Comparison of ENCODE assay signal across 10 cellular contexts in the genomic region with DNA sequence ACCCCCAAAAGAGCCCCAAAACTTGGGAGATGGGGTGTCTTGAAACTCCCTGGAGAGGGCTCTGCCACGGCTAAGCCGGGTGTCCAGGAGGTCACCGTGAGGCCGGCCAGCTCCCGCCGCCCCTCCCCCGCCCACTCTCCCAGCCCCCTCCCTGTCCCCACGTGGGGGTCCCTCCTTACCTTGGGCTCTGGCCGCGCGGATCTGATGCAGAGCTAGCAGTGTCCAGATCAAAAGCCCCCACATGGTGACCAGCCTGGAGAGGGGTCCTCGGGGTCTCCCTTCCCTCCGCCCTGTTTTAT. TPM values are rescaled to one million over a fixed set of nuclear protein-coding genes. Genes with fewer than 3 reads are reported as not detected.
DNase-seq lines count a peak whose midpoint lies in the region; ATAC-seq and TF ChIP-seq lines count a peak whose summit lies in the region.
"Had no signal": no experiment of that assay in that cellular context is flagged by ENCODE, and none has a peak within 500 bp of the region (broad histone marks: within the 10 kb centered on the region; RNA-seq: fewer than 3 reads in every experiment).

No MANE protein-coding gene starts in this region.

- H3K4me3 ChIP-seq in DND-41 (ENCODE audit: low read depth in 1 of 2, low read length in 2 of 2) (peak overlapping the region in 1 of 2 experiments; percentile 50; a peak in 2 of 4 replicates), hepatocyte (peak overlapping the region; percentile 70)

- peaks cover 41% of the 10 kb centered on the region for H3K27me3 Mint-ChIP-seq in T-helper 17 cell

- no peak overlapping the region for H2AFZ ChIP-seq in DND-41 (ENCODE audit: low read depth, low read length)
- H2AFZ ChIP-seq in hepatocyte, result no peak overlapping the region

- H3K36me3 Mint-ChIP-seq in T-helper 17 cell (ENCODE audit: low read depth), result no peaks in the 10 kb centered on the region

- H3K4me1 Mint-ChIP-seq in T-helper 17 cell, result peaks cover 15% of the 10 kb centered on the region

- TF ChIP-seq CTCF in DND-41 (IDR thresholded peaks at IDR 0.05; ENCODE audit: borderline replicate concordance, extremely low read depth, low read length, poor library complexity, severe bottlenecking) (no peak), hepatocyte (IDR thresholded peaks at IDR 0.05; ENCODE audit: poor library complexity) (no peak)

- no peak overlapping the region for H3K27ac Mint-ChIP-seq in T-helper 17 cell

- intact Hi-C loops in sciatic nerve (cut with DNase I), result no loop called here

- no peaks in the 10 kb centered on the region for H4K20me1 ChIP-seq in DND-41 (ENCODE audit: insufficient read depth, low read length)
- no peaks in the 10 kb centered on the region for H4K20me1 ChIP-seq in hepatocyte (ENCODE audit: insufficient read depth, poor library complexity, severe bottlenecking)

- H3K36me3 ChIP-seq in DND-41 (ENCODE audit: insufficient read depth, low read length) (no peaks in the 10 kb centered on the region), hepatocyte (replicated peaks; ENCODE audit: insufficient read depth, low read depth) (no peaks in the 10 kb centered on the region)
- H3K36me3 ChIP-seq: pancreas had no signal

- peaks cover 22% of the 10 kb centered on the region; the same call in 1 of the 2 replicates for H3K4me1 ChIP-seq in DND-41 (ENCODE audit: insufficient read depth, low read length)
- H3K4me1 ChIP-seq in hepatocyte (ENCODE audit: insufficient read depth), result peaks cover 16% of the 10 kb centered on the region

- H3K9me3 ChIP-seq in DND-41 (ENCODE audit: insufficient read depth, low read length, severe bottlenecking) (no peaks in the 10 kb centered on the region), T-helper 17 cell (ENCODE audit: control insufficient read depth, low read length, poor library complexity, severe bottlenecking) (no peaks in the 10 kb centered on the region), hepatocyte (ENCODE audit: low read depth) (no peaks in the 10 kb centered on the region)
- H3K9me3 ChIP-seq: pancreas had no signal

- H3K79me2 ChIP-seq in DND-41 (ENCODE audit: insufficient read depth, low read length) (no peaks in the 10 kb centered on the region), hepatocyte (no peaks in the 10 kb centered on the region)

- H3K9ac ChIP-seq in DND-41 (ENCODE audit: low read depth, low read length), result peak overlapping the region; percentile 50; the same call in 1 of the 2 replicates

- peak overlapping the region; percentile 53 for H3K4me2 ChIP-seq in DND-41 (ENCODE audit: insufficient read depth, low read length)
- H3K4me2 ChIP-seq in hepatocyte, result peak overlapping the region; percentile 98

- peaks cover 7% of the 10 kb centered on the region for H3K27me3 ChIP-seq in DND-41 (ENCODE audit: insufficient read depth, low read length, poor library complexity)
- H3K27me3 ChIP-seq in hepatocyte, result peaks cover 82% of the 10 kb centered on the region

- no peak for DNase-seq in DND-41
- no peak for DNase-seq in T-helper 17 cell
- DNase-seq in hepatocyte (ENCODE audit: low spot score), result no peak
- DNase-seq in sciatic nerve (ENCODE audit: low spot score), result peak; percentile 50
- no peak for DNase-seq in putamen (ENCODE audit: low spot score)
- DNase-seq in NCI-H2107 treated with DMSO at 0.1 percent for 48 hours (lab: John Stamatoyannopoulos, UW; ENCODE audit: unreplicated experiment), result no peak
- DNase-seq: T1000 had no signal

- no peaks in the 10 kb centered on the region for H3K9me2 ChIP-seq in hepatocyte (replicated peaks; ENCODE audit: insufficient read depth)

- WGBS in hepatocyte (ENCODE audit: low lambda C conversion rate, missing lambda C conversion rate), result 0% methylated on average over 4 of the region's 13 CpGs

- ATAC-seq in DND-41 (ENCODE audit: insufficient read depth, low read depth), result no peak
- no peak for ATAC-seq in T-helper 17 cell
- ATAC-seq in sciatic nerve, result no peak
- ATAC-seq in HG03432 (IDR thresholded peaks at IDR 0.05; ENCODE audit: unreplicated experiment), result no peak
- ATAC-seq in HG03108 (IDR thresholded peaks at IDR 0.05; ENCODE audit: unreplicated experiment), result no peak

- H3K4me3 Mint-ChIP-seq in T-helper 17 cell, result peak overlapping the region; percentile 91

- H3K27ac ChIP-seq in DND-41 (ENCODE audit: low read length), result no peak overlapping the region
- no peak overlapping the region for H3K27ac ChIP-seq in hepatocyte
- H3K27ac ChIP-seq: pancreas had no signal

RNA-seq across cellular contexts. Expression of gene SDK2, which starts 0.5 kb away (rescaled TPM):
- total RNA-seq in T-helper 17 cell (1 to 10 TPM; 1.4 TPM), hepatocyte (1.0 and 1.2 TPM in 2 replicates), sciatic nerve (10.8 TPM)
- polyA plus RNA-seq in hepatocyte, result 0.52 and 0.59 TPM in 2 replicates
